Comparison of ENCODE assay signal across 8 cellular contexts in the genomic region with DNA sequence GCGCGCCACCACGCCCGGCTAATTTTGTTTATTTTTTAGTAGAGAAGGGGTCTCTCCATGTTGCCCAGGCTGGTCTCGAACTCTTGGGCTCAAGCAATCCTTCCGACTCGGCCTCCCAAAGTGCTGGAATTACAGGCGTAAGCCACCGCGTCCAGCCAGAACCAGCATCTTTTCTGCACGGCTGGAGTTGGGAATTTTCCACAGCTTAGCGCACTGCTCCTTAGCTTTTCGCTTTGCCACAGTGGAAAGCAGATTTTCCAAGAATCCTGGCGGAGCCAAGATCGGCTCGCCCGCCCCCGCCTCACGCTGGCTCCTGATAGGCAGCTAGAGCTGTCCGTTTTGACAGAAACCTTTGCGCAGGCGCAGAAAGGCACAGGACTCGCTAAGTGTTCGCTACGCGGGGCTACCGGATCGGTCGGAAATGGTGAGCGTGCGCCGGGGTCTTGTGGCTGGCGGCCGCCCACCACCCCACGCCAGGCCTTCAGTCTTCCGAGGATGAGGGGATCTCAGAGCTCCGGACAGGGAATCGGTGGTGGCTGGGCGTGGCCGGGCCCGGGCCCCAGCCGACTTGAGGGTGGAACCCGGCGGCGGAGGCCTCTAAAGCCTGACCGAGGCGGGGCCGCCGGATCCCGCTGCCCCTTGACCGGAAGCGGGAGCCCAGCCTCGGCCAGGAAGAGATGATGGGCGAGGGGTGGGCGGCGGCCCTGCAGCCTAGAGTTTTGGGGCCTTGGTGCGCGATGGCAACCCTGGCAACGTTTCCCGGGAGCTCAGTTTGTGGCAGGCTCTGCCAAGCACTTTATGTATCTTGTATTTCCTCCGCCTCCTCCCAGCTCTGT. TPM values are rescaled to one million over a fixed set of nuclear protein-coding genes. Genes with fewer than 3 reads are reported as not detected.
DNase-seq lines count a peak whose midpoint lies in the region; ATAC-seq and TF ChIP-seq lines count a peak whose summit lies in the region.

A gene (plus strand): TSS at position 385 of the 836 bp plus-strand sequence. CDS start 37 bp downstream, at position 422.

- under 1% methylated on average over 49 of the region's 61 CpGs for whole genome bisulfite sequencing in prostate gland

- intact Hi-C loops in left ventricle myocardium superior (cut with micrococcal nuclease), result no loop called here
- intact Hi-C loops in prostate gland (cut with DNase I), result no loop called here

- DNase-seq in NCI-H187 treated with DMSO at 0.1 percent for 48 hours (lab: John Stamatoyannopoulos, UW), result peak; percentile 46
- DNase-seq in T-helper 2 cell, result peak; percentile 81 to 94 (median 91)
- peak; percentile 98 for DNase-seq in left ventricle myocardium superior
- DNase-seq in prostate gland (ENCODE audit: low spot score), result peak; percentile 97
- DNase-seq in ureter (ENCODE audit: low spot score), result peak; percentile 98

- peak within 1 kb of the TSS; percentile 74 to 82 for H3K4me3 ChIP-seq in prostate gland

- peak; percentile 89 for TF ChIP-seq POLR2A in prostate gland (IDR thresholded peaks at IDR 0.05)

- no peaks in the 10 kb centered on the region for H3K27me3 ChIP-seq in prostate gland (replicated peaks; ENCODE audit: insufficient read depth)

- H3K27ac ChIP-seq in angular gyrus (ENCODE audit: low read depth, low read length) (peak within 1 kb of the TSS; percentile 96), prostate gland (peak within 1 kb of the TSS; percentile 97)

- H3K36me3 ChIP-seq in prostate gland, result no peaks in the 10 kb centered on the region

- ATAC-seq in GM18498 (IDR thresholded peaks at IDR 0.05; ENCODE audit: unreplicated experiment), result peak; percentile 78
- peak; percentile 65 for ATAC-seq in HG02938 (IDR thresholded peaks at IDR 0.05; ENCODE audit: unreplicated experiment)
- ATAC-seq in left ventricle myocardium superior, result peak; percentile 96

- H3K9me3 ChIP-seq in prostate gland, result no peaks in the 10 kb centered on the region

- peak in 1 of 4 experiments; percentile 23 for TF ChIP-seq CTCF in prostate gland (IDR thresholded peaks at IDR 0.05)

- H3K4me1 ChIP-seq in prostate gland (replicated peaks), result no peaks in the 10 kb centered on the region

RNA-seq across cellular contexts. Expression of the gene that starts here (rescaled TPM):
- total RNA-seq in left ventricle myocardium superior (154 TPM), prostate gland (100 to 1,000 TPM; 132 to 247 TPM), ureter (123 TPM)

Comparison
In these comparisons a context has a peak if more than half of its experiments do, and no peak if none do; other contexts are left out.
1. Peak in every context shown above with its lines: DNase-seq, ATAC-seq, H3K4me3 ChIP-seq and H3K27ac ChIP-seq.
2. DNase-seq: peak in every context shown above with its lines; median percentile 98 in left ventricle myocardium superior; 98 in ureter; 97 in prostate gland; 91 in T-helper 2 cell; 46 in NCI-H187 treated with DMSO at 0.1 percent for 48 hours.